8 cellular contexts compared by ENCODE assay signal in genomic region chr15:74099963-74100733, GRCh38. TPM values are rescaled to one million over a fixed set of nuclear protein-coding genes. Genes with fewer than 3 reads are reported as not detected.
DNase-seq lines count a peak whose midpoint lies in the region; ATAC-seq and TF ChIP-seq lines count a peak whose summit lies in the region.
"Not testable (repeated sequence)": the region's sequence is repeated elsewhere in the genome, so short reads cannot be mapped to it uniquely, and the experiment has no call there.

No MANE protein-coding gene starts in this region.

- peak overlapping the region; percentile 60 for H3K4me3 ChIP-seq in BLaER1
- peak overlapping the region; percentile 48 to 57 for H3K4me3 ChIP-seq in ascending aorta

- H3K9ac ChIP-seq in BLaER1, result not testable (repeated sequence)

- H3K9me3 ChIP-seq in BLaER1, ascending aorta: not testable (repeated sequence)

- not testable (repeated sequence) for H3K27me3 ChIP-seq in BLaER1, ascending aorta

- H3K27ac ChIP-seq in BLaER1, result not testable (repeated sequence)
- H3K27ac ChIP-seq in ascending aorta, result peak overlapping the region; percentile 11 to 69

- H3K27me3 Mint-ChIP-seq in naive B cell, result not testable (repeated sequence)

- intact Hi-C loops in ascending aorta (cut with DNase I), result not testable (repeated sequence)

- not testable (repeated sequence) for H3K4me1 Mint-ChIP-seq in naive B cell

- H4K20me1 ChIP-seq in BLaER1, result not testable (repeated sequence)

- H3K36me3 Mint-ChIP-seq in naive B cell, result not testable (repeated sequence)

- peak overlapping the region; percentile 81 to 95 (median 90) for H3K4me3 Mint-ChIP-seq in naive B cell

- TF ChIP-seq CTCF in ascending aorta (IDR thresholded peaks at IDR 0.05), result not testable (repeated sequence)

- DNase-seq in T-helper 22 cell (ENCODE audit: low read depth) (peak; percentile 37), ascending aorta (ENCODE audit: low spot score in 2 of 2) (peak; percentile 81 to 96), glomerular visceral epithelial cell (ENCODE audit: extremely low spot score) (peak; percentile 85), naive B cell (peak; percentile 52)
- DNase-seq in stimulated activated CD4-positive, alpha-beta T cell treated with anti-CD3 and anti-CD28 coated beads, TNF-alpha, amount 100 ng/mL, for 4 hours (ENCODE audit: low read depth in 3 of 3), result peak; percentile 13 to 66 (median 36)

- not testable (repeated sequence) for H3K9me3 Mint-ChIP-seq in naive B cell

- H3K36me3 ChIP-seq in BLaER1, ascending aorta: not testable (repeated sequence)

- H3K4me1 ChIP-seq in BLaER1, ascending aorta: not testable (repeated sequence)

- H3K4me2 ChIP-seq in BLaER1, result peak overlapping the region; percentile 47; the same call in 1 of the 2 replicates

- peak overlapping the region; percentile 64 to 91 (median 74) for H3K27ac Mint-ChIP-seq in naive B cell

- peak; percentile 86 for ATAC-seq in GM19452 (IDR thresholded peaks at IDR 0.05; ENCODE audit: unreplicated experiment)
- peak; percentile 71 for ATAC-seq in HG03460 (IDR thresholded peaks at IDR 0.05; ENCODE audit: unreplicated experiment)
- peak; percentile 76 to 77 for ATAC-seq in naive B cell (ENCODE audit: low read depth in 2 of 2)

RNA-seq across cellular contexts. Expression of gene GOLGA6A, which starts 17.8 kb away (rescaled TPM):
- total RNA-seq in ascending aorta, result not detected
- under 1 TPM in 1 of 6 donors, not detected in 5; 0.09 TPM for polyA plus RNA-seq in naive B cell (ENCODE audit: low read depth in 6 of 6)

RNA-seq across cellular contexts. Expression of gene ISLR2, which starts 30.2 kb away (rescaled TPM):
- total RNA-seq in ascending aorta, result 0.64 TPM
- not detected for polyA plus RNA-seq in naive B cell (ENCODE audit: low read depth in 6 of 6)

Comparison
In these comparisons a context has a peak if more than half of its experiments do, and no peak if none do; other contexts are left out.
1. DNase-seq: peak in every context shown above with its lines; median percentile 88 in ascending aorta; 85 in glomerular visceral epithelial cell; 52 in naive B cell; 37 in T-helper 22 cell; 36 in stimulated activated CD4-positive, alpha-beta T cell treated with anti-CD3 and anti-CD28 coated beads, TNF-alpha, amount 100 ng/mL, for 4 hours.